13 cellular contexts compared by ENCODE assay signal in genomic region chr19:53874384-53874995, GRCh38. TPM values are rescaled to one million over a fixed set of nuclear protein-coding genes. Genes with fewer than 3 reads are reported as not detected.
DNase-seq lines count a peak whose midpoint lies in the region; ATAC-seq, FAIRE-seq and TF ChIP-seq lines count a peak whose summit lies in the region.
"Had no signal": no experiment of that assay in that cellular context is flagged by ENCODE, and none has a peak within 500 bp of the region (broad histone marks: within the 10 kb centered on the region; RNA-seq: fewer than 3 reads in every experiment).

No MANE protein-coding gene starts in this region.

- H3K27ac ChIP-seq in mammary epithelial cell (ENCODE audit: insufficient read depth, low read depth, low read length) (no peak overlapping the region), breast epithelium (no peak overlapping the region)
- H3K27ac ChIP-seq: tibial artery had no signal

- H3K79me2 ChIP-seq in mammary epithelial cell (ENCODE audit: insufficient read depth, low read length): no peaks in the 10 kb centered on the region

- peak overlapping the region; percentile 87 for H3K27ac Mint-ChIP-seq in activated CD8-positive, alpha-beta T cell treated with anti-CD3 and anti-CD28 coated beads for 36 hours
- H3K27ac Mint-ChIP-seq in immature natural killer cell (peak overlapping the region; percentile 61 to 94 (median 81)), type B pancreatic cell (peak overlapping the region; percentile 80)

- TF ChIP-seq POLR2A in breast epithelium (IDR thresholded peaks at IDR 0.05): no peak

- intact Hi-C loops in mammary epithelial cell (cut with micrococcal nuclease): no loop called here
- intact Hi-C loops in breast epithelium (cut with DNase I; ENCODE audit: low total_unique reads): loop anchor here (10.0 kb wide), 1 partner anchor 240 kb away; the partner anchor contains the start of genes PRPF31 and TFPT
- intact Hi-C loops in activated CD8-positive, alpha-beta T cell treated with anti-CD3 and anti-CD28 coated beads for 36 hours (cut with micrococcal nuclease): no loop called here

- TSS peak; percentile 39 for BruUV-seq in mammary epithelial cell (replicated peaks; lab: Mats Ljungman, UMichigan)

- DNase-seq in mammary epithelial cell (no peak), breast epithelium (ENCODE audit: low spot score in 2 of 2) (no peak), immature natural killer cell (no peak), type B pancreatic cell (ENCODE audit: extremely low spot score, unreplicated experiment) (no peak), frontal cortex (ENCODE audit: low spot score in 2 of 2) (no peak), COLO829 (ENCODE audit: low spot score) (no peak)
- DNase-seq in activated CD8-positive, alpha-beta T cell treated with anti-CD3 and anti-CD28 coated beads for 36 hours: no peak
- DNase-seq: NCI-H1694, T1000, tibial artery had no signal

- CTCF ChIA-PET in mammary epithelial cell (lab: Charles Lee; ENCODE audit: low non-redundant PET): no interaction called here
- CTCF ChIA-PET in activated CD8-positive, alpha-beta T cell treated with anti-CD3 and anti-CD28 coated beads for 36 hours (lab: Charles Lee): no interaction called here

- H3K4me1 ChIP-seq in mammary epithelial cell (ENCODE audit: insufficient read depth, low read length) (no peaks in the 10 kb centered on the region), breast epithelium (no peaks in the 10 kb centered on the region)

- TF ChIP-seq CTCF in mammary epithelial cell (conservative IDR thresholded peaks at IDR 0.05 in 1 of 2, IDR thresholded peaks at IDR 0.05 in 1 of 2; ENCODE audit: extremely low read depth in 1 of 2, insufficient read depth in 1 of 2, low read depth in 1 of 2, low read length in 2 of 2) (no peak), breast epithelium (IDR thresholded peaks at IDR 0.05) (no peak), type B pancreatic cell (conservative IDR thresholded peaks at IDR 0.05) (no peak)
- TF ChIP-seq CTCF in activated CD8-positive, alpha-beta T cell treated with anti-CD3 and anti-CD28 coated beads for 36 hours (IDR thresholded peaks at IDR 0.05): no peak

- H3K27me3 ChIP-seq in mammary epithelial cell (ENCODE audit: insufficient read depth, low read length) (no peaks in the 10 kb centered on the region), breast epithelium (no peaks in the 10 kb centered on the region)

- no peaks in the 10 kb centered on the region for H3K27me3 Mint-ChIP-seq in activated CD8-positive, alpha-beta T cell treated with anti-CD3 and anti-CD28 coated beads for 36 hours
- peaks cover 22 to 44% (median 26%) of the 10 kb centered on the region in 3 donors for H3K27me3 Mint-ChIP-seq in immature natural killer cell (ENCODE audit: low read depth in 3 of 3)
- H3K27me3 Mint-ChIP-seq in type B pancreatic cell: no peaks in the 10 kb centered on the region

- H2AFZ ChIP-seq in mammary epithelial cell (ENCODE audit: low read depth, low read length): no peak overlapping the region

- POLR2A ChIA-PET in activated CD8-positive, alpha-beta T cell treated with anti-CD3 and anti-CD28 coated beads for 36 hours (lab: Charles Lee): no interaction called here

- peaks cover 66% of the 10 kb centered on the region for H3K4me1 Mint-ChIP-seq in activated CD8-positive, alpha-beta T cell treated with anti-CD3 and anti-CD28 coated beads for 36 hours (ENCODE audit: low read depth)
- H3K4me1 Mint-ChIP-seq in immature natural killer cell (peaks cover 34 to 42% of the 10 kb centered on the region in 2 donors), type B pancreatic cell (ENCODE audit: unreplicated experiment) (peaks cover 17% of the 10 kb centered on the region)

- H3K4me2 ChIP-seq in mammary epithelial cell (ENCODE audit: insufficient read depth, low read depth, low read length): no peak overlapping the region

- H3K9me3 Mint-ChIP-seq in activated CD8-positive, alpha-beta T cell treated with anti-CD3 and anti-CD28 coated beads for 36 hours: no peaks in the 10 kb centered on the region
- H3K9me3 Mint-ChIP-seq in immature natural killer cell (no peaks in the 10 kb centered on the region), type B pancreatic cell (no peaks in the 10 kb centered on the region)

- WGBS in mammary epithelial cell (ENCODE audit: low coverage, missing lambda C conversion rate): 72% methylated on average over 10 of the region's 15 CpGs

- H3K9me3 ChIP-seq in mammary epithelial cell (replicated peaks; ENCODE audit: insufficient read depth, low read length) (no peaks in the 10 kb centered on the region), breast epithelium (no peaks in the 10 kb centered on the region)
- H3K9me3 ChIP-seq: tibial artery had no signal

- H3K4me3 ChIP-seq in mammary epithelial cell (replicated peaks in 1 of 3; ENCODE audit: insufficient read depth in 1 of 3, low read depth in 2 of 3, low read length in 3 of 3) (no peak overlapping the region), breast epithelium (no peak overlapping the region)
- H3K4me3 ChIP-seq: tibial artery had no signal

- H3K9ac ChIP-seq in mammary epithelial cell (ENCODE audit: insufficient read depth, low read length): no peak overlapping the region

- dilution Hi-C loops in mammary epithelial cell (cut with HindIII; ENCODE audit: low sequenced_read_pairs): no loop called here

- no peak for ATAC-seq in activated CD8-positive, alpha-beta T cell treated with anti-CD3 and anti-CD28 coated beads for 36 hours
- no peak for ATAC-seq in HG03039 (IDR thresholded peaks at IDR 0.05; ENCODE audit: unreplicated experiment)

- H3K4me3 Mint-ChIP-seq in activated CD8-positive, alpha-beta T cell treated with anti-CD3 and anti-CD28 coated beads for 36 hours: peak overlapping the region; percentile 44
- peak overlapping the region; percentile 5 to 59 (median 42) for H3K4me3 Mint-ChIP-seq in immature natural killer cell
- H3K4me3 Mint-ChIP-seq in type B pancreatic cell: peak overlapping the region; percentile 25

- peaks cover 42% of the 10 kb centered on the region for H3K36me3 Mint-ChIP-seq in activated CD8-positive, alpha-beta T cell treated with anti-CD3 and anti-CD28 coated beads for 36 hours (ENCODE audit: low read depth)
- H3K36me3 Mint-ChIP-seq in immature natural killer cell (peaks cover 15 to 22% (median 20%) of the 10 kb centered on the region in 3 donors), type B pancreatic cell (peaks cover 25% of the 10 kb centered on the region)

- H3K36me3 ChIP-seq in mammary epithelial cell (ENCODE audit: insufficient read depth, low read length) (no peaks in the 10 kb centered on the region), breast epithelium (peaks cover 11% of the 10 kb centered on the region)

- H4K20me1 ChIP-seq in mammary epithelial cell (ENCODE audit: insufficient read depth, low read length): no peaks in the 10 kb centered on the region

- in situ Hi-C loops in mammary epithelial cell (cut with MboI; ENCODE audit: low sequenced_read_pairs in 2 of 2): no loop called here

- no peak for FAIRE-seq in frontal cortex (lab: Jason Lieb, UNC)

RNA-seq across cellular contexts. Expression of gene MYADM, which starts 6.8 kb away (rescaled TPM):
- 10 to 100 TPM; 26.5 to 64.1 TPM for total RNA-seq in mammary epithelial cell
- polyA plus RNA-seq in mammary epithelial cell: 9.6 TPM
- 27.1 TPM for polyA minus RNA-seq in mammary epithelial cell
- 10 to 100 TPM; 30.2 to 54.6 (median 41.9) TPM for total RNA-seq in breast epithelium
- 10 to 100 TPM; 64.7 to 69.9 TPM for total RNA-seq in activated CD8-positive, alpha-beta T cell treated with anti-CD3 and anti-CD28 coated beads for 36 hours
- polyA plus RNA-seq in immature natural killer cell: 10 to 100 TPM; 20.1 to 40.5 (median 34.0) TPM
- total RNA-seq in type B pancreatic cell (ENCODE audit: low replicate concordance): 69.5 and 73.5 TPM in 2 replicates
- 2.4 TPM for total RNA-seq in frontal cortex

RNA-seq across cellular contexts. Expression of gene PRKCG, which starts 7.5 kb away (rescaled TPM):
- total RNA-seq in mammary epithelial cell (not detected), breast epithelium (not detected), type B pancreatic cell (ENCODE audit: low replicate concordance) (2.4 and 3.1 TPM in 2 replicates), frontal cortex (1.2 TPM)
- polyA plus RNA-seq in mammary epithelial cell (not detected), immature natural killer cell (not detected)
- polyA minus RNA-seq in mammary epithelial cell: not detected
- total RNA-seq in activated CD8-positive, alpha-beta T cell treated with anti-CD3 and anti-CD28 coated beads for 36 hours: under 1 TPM in 1 of 2 experiments, not detected in 1; 0.11 TPM
- total RNA-seq: lung microvascular endothelial cell had no signal
- polyA plus RNA-seq: aorta had no signal

RNA-seq across cellular contexts. Expression of gene CACNG7, which starts 34.6 kb away (rescaled TPM):
- total RNA-seq in mammary epithelial cell: not detected
- polyA plus RNA-seq in mammary epithelial cell: not detected
- not detected for polyA minus RNA-seq in mammary epithelial cell
- not detected for total RNA-seq in breast epithelium
- not detected for total RNA-seq in activated CD8-positive, alpha-beta T cell treated with anti-CD3 and anti-CD28 coated beads for 36 hours
- not detected for polyA plus RNA-seq in immature natural killer cell
- 0.67 and 6.0 TPM in 2 replicates for total RNA-seq in type B pancreatic cell (ENCODE audit: low replicate concordance)
- 4.9 TPM for total RNA-seq in frontal cortex
- total RNA-seq: aorta, lung microvascular endothelial cell had no signal
- polyA plus RNA-seq: aorta had no signal

RNA-seq across cellular contexts. Expression of gene NLRP12, which starts 50.4 kb away (rescaled TPM):
- not detected for total RNA-seq in mammary epithelial cell
- polyA plus RNA-seq in mammary epithelial cell: not detected
- not detected for polyA minus RNA-seq in mammary epithelial cell
- 1 to 10 TPM in 1 of 3 donors, under 1 TPM in 2; 0.32 to 1.2 (median 0.66) TPM for total RNA-seq in breast epithelium
- total RNA-seq in activated CD8-positive, alpha-beta T cell treated with anti-CD3 and anti-CD28 coated beads for 36 hours: under 1 TPM in 1 of 2 experiments, not detected in 1; 0.07 TPM
- polyA plus RNA-seq in immature natural killer cell: under 1 TPM in 2 of 3 donors, not detected in 1; 0.20 to 0.28 TPM
- not detected in 2 replicates for total RNA-seq in type B pancreatic cell (ENCODE audit: low replicate concordance)
- under 0.01 TPM for total RNA-seq in frontal cortex
